Comparison of ENCODE assay signal across 9 cellular contexts in the genomic region with DNA sequence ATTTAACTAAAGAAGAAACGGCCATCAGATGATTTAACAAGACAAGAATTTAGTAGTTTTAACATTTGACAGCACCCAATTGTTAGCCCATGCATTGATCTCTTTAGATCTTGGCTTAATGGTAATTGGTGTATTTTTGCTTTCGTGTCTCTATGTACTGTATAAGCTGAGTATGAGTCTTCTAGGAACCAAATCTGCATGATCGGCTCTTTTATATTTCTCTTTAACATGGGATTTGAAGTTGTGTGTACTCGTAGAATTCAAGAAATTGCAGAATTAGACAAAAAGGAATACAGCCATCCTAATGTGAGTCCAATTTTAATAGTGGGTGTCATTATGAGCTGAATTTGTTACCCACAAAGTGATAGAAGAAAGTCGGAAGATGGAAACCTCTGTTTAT.
"Had no signal": no experiment of that assay in that cellular context is flagged by ENCODE, and none has a peak within 500 bp of the region (broad histone marks: within the 10 kb centered on the region; RNA-seq: fewer than 3 reads in every experiment).

No MANE protein-coding gene starts in this region.

- DNase-seq: H9, HFFc6, KG1 had no signal

- H3K4me1 Mint-ChIP-seq: GM23338, H9 had no signal

- H3K9me3 Mint-ChIP-seq: GM23338, H9, HFFc6 had no signal

- H3K4me3 ChIP-seq: GM23338, K562 had no signal

- H2AFZ ChIP-seq: GM23338 had no signal

- FAIRE-seq: H1, H54, HTR-8/SVneo, K562 had no signal

- H3K27ac Mint-ChIP-seq: GM23338, H9, HFFc6 had no signal

- ATAC-seq: GM23338, HCT116, K562 had no signal

- H3K4me3 Mint-ChIP-seq: GM23338, H9 had no signal

- H3K4me2 ChIP-seq: GM23338 had no signal
